ENCODE assay signal across 30 cellular contexts in the genomic region with DNA sequence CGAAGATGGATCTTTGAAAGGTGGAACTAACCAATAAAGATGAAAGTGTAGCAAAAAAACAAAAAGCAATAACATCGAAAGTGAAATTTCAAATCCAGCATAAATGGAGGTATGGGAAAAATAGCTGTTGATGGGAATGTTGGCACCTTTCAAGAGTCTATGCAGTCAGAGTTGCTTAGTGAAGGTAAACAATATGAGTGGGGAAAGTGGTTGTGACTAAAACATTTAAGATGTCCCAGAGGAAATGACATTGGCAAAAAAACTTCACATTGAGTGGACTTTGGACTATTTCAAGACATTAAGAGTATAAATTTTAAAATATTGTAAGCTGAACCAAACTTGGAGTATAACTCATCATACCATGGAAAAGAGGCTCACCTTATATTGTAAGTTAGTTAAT.
"Had no signal": no experiment of that assay in that cellular context is flagged by ENCODE, and none has a peak within 500 bp of the region (broad histone marks: within the 10 kb centered on the region; RNA-seq: fewer than 3 reads in every experiment).

No MANE protein-coding gene starts in this region.

- H3K4me3 Mint-ChIP-seq: activated B cell treated with CpG ODN at 0.5 μM for 24 hours; activated CD8-positive, alpha-beta T cell treated with anti-CD3 and anti-CD28 coated beads for 36 hours; activated naive CD8-positive, alpha-beta T cell; activated T-cell treated with anti-CD3 and anti-CD28 coated beads, Interleukin-2, amount 50 U/mL, for 4 hours; activated T-helper 17 cell treated with anti-CD3 and anti-CD28 coated beads, Interleukin-2, amount 50 U/mL, for 72 hours; effector memory CD8-positive, alpha-beta T cell; T-helper 17 cell; T-helper 2 cell treated with Interferon-gamma antibody and Interleukin-4, amounts not matched to agents 5 μg/mL and 100 μg/mL, for 36 hours had no signal

- H3K27ac ChIP-seq: brain microvascular endothelial cell, esophagus squamous epithelium, gastroesophageal sphincter, WERI-Rb-1 had no signal

- H3K27ac Mint-ChIP-seq: activated B cell treated with CpG ODN at 0.5 μM for 24 hours; activated CD8-positive, alpha-beta T cell treated with anti-CD3 and anti-CD28 coated beads for 36 hours; activated naive CD8-positive, alpha-beta T cell; activated T-helper 17 cell treated with anti-CD3 and anti-CD28 coated beads, Interleukin-2, amount 50 U/mL, for 72 hours; effector memory CD8-positive, alpha-beta T cell; T-helper 17 cell; T-helper 2 cell treated with Interferon-gamma antibody and Interleukin-4, amounts not matched to agents 5 μg/mL and 100 μg/mL, for 36 hours had no signal

- H3K9me3 Mint-ChIP-seq: activated B cell treated with CpG ODN at 0.5 μM for 24 hours; activated CD8-positive, alpha-beta T cell treated with anti-CD3 and anti-CD28 coated beads for 36 hours; activated T-cell treated with anti-CD3 and anti-CD28 coated beads, Interleukin-2, amount 50 U/mL, for 4 hours; activated T-helper 17 cell treated with anti-CD3 and anti-CD28 coated beads, Interleukin-2, amount 50 U/mL, for 72 hours; effector memory CD8-positive, alpha-beta T cell; T-helper 2 cell treated with Interferon-gamma antibody and Interleukin-4, amounts not matched to agents 5 μg/mL and 100 μg/mL, for 36 hours had no signal

- H3K4me1 Mint-ChIP-seq: activated B cell treated with CpG ODN at 0.5 μM for 24 hours; activated T-helper 17 cell treated with anti-CD3 and anti-CD28 coated beads, Interleukin-2, amount 50 U/mL, for 72 hours had no signal

- H3K9me3 ChIP-seq: esophagus squamous epithelium, gastroesophageal sphincter had no signal

- H3K27me3 ChIP-seq: brain microvascular endothelial cell, esophagus squamous epithelium, gastroesophageal sphincter had no signal

- DNase-seq: activated B cell treated with CpG ODN at 0.5 μM for 24 hours; activated CD4-positive, alpha-beta T cell treated with anti-CD3 and anti-CD28 coated beads for 48 hours; activated CD4-positive, alpha-beta T cell treated with anti-CD3 and anti-CD28 coated beads, Interleukin-2, amount 50 U/mL, for 1 hour; activated CD4-positive, alpha-beta T cell treated with anti-CD3 and anti-CD28 coated beads, Interleukin-2, amount 50 U/mL, for 48 hours; activated CD8-positive, alpha-beta memory T cell treated with anti-CD3 and anti-CD28 coated beads for 24 hours; activated CD8-positive, alpha-beta T cell treated with anti-CD3 and anti-CD28 coated beads for 36 hours; activated effector memory CD4-positive, alpha-beta T cell treated with Interleukin-2 at 50 U/mL for 16 hours; activated gamma-delta T cell treated with Interleukin-2 at 50 U/mL for 16 hours; activated naive CD4-positive, alpha-beta T cell treated with anti-CD3 and anti-CD28 coated beads, Interleukin-2, amount 50 U/mL, for 16 hours; activated naive CD4-positive, alpha-beta T cell treated with Interleukin-2 at 50 U/mL for 16 hours; activated T-cell treated with anti-CD3 and anti-CD28 coated beads, Interleukin-2, amount 50 U/mL, for 4 hours; amniotic stem cell; anterior cingulate cortex; brain microvascular endothelial cell; cortex of kidney; dermis blood vessel endothelial cell; effector CD4-positive, alpha-beta T cell; effector memory CD8-positive, alpha-beta T cell; erythroblast; esophagus squamous epithelium; foreskin melanocyte; T-helper 1 cell; T-helper 17 cell; T1000; WERI-Rb-1 had no signal

- ATAC-seq: activated CD4-positive, CD25-positive, alpha-beta regulatory T cell treated with anti-CD3 and anti-CD28 coated beads, Interleukin-2, amount 50 U/mL, for 24 hours; activated CD8-positive, alpha-beta T cell treated with anti-CD3 and anti-CD28 coated beads for 36 hours; activated T-cell treated with anti-CD3 and anti-CD28 coated beads, Interleukin-2, amount 50 U/mL, for 4 hours; activated T-helper 17 cell treated with anti-CD3 and anti-CD28 coated beads, Interleukin-2, amount 50 U/mL, for 72 hours; effector memory CD8-positive, alpha-beta T cell; gastroesophageal sphincter; T-helper 17 cell had no signal

- H3K27me3 Mint-ChIP-seq: activated B cell treated with CpG ODN at 0.5 μM for 24 hours; activated CD8-positive, alpha-beta T cell treated with anti-CD3 and anti-CD28 coated beads for 36 hours; activated naive CD8-positive, alpha-beta T cell; activated T-helper 17 cell treated with anti-CD3 and anti-CD28 coated beads, Interleukin-2, amount 50 U/mL, for 72 hours; effector memory CD8-positive, alpha-beta T cell; T-helper 17 cell had no signal

- H3K4me1 ChIP-seq: esophagus squamous epithelium, gastroesophageal sphincter had no signal

- H3K4me3 ChIP-seq: esophagus squamous epithelium, gastroesophageal sphincter had no signal
